ENCODE assay signal across 18 cellular contexts in genomic region chr2:174586896-174587295, GRCh38. TPM values are rescaled to one million over a fixed set of nuclear protein-coding genes. Genes with fewer than 3 reads are reported as not detected.
A peak's percentile ranks its signal among the peaks of the same experiment; 100 is the strongest.
DNase-seq lines count a peak whose midpoint lies in the region; ATAC-seq and TF ChIP-seq lines count a peak whose summit lies in the region.
"Had no signal": no experiment of that assay in that cellular context is flagged by ENCODE, and none has a peak within 500 bp of the region (broad histone marks: within the 10 kb centered on the region; RNA-seq: fewer than 3 reads in every experiment).

No MANE protein-coding gene starts in this region.

- H3K36me3 Mint-ChIP-seq in CD8-positive, alpha-beta memory T cell: peaks cover 4 to 91% (median 19%) of the 10 kb centered on the region in 3 donors
- H3K36me3 Mint-ChIP-seq in chondrocyte (ENCODE audit: low read depth): peaks cover 12% of the 10 kb centered on the region
- no peaks in the 10 kb centered on the region for H3K36me3 Mint-ChIP-seq in type B pancreatic cell

- H3K27me3 Mint-ChIP-seq in CD8-positive, alpha-beta memory T cell: peaks cover 0 to 1% of the 10 kb centered on the region in 2 donors
- no peaks in the 10 kb centered on the region for H3K27me3 Mint-ChIP-seq in chondrocyte (ENCODE audit: low read depth)
- H3K27me3 Mint-ChIP-seq in type B pancreatic cell: no peaks in the 10 kb centered on the region

- ATAC-seq in HG03565 (IDR thresholded peaks at IDR 0.05; ENCODE audit: unreplicated experiment): no peak
- ATAC-seq: mucosa of descending colon had no signal

- no peaks in the 10 kb centered on the region for H3K9me3 ChIP-seq in CD8-positive, alpha-beta memory T cell (ENCODE audit: low read length)
- H3K9me3 ChIP-seq in KOPT-K1 (ENCODE audit: insufficient read depth, low read length, poor library complexity, severe bottlenecking) (no peaks in the 10 kb centered on the region), neutrophil (no peaks in the 10 kb centered on the region), esophagus squamous epithelium (no peaks in the 10 kb centered on the region)
- H3K9me3 ChIP-seq: colonic mucosa, mucosa of descending colon, SJSA1 had no signal

- peaks cover 64% of the 10 kb centered on the region for H3K36me3 ChIP-seq in CD8-positive, alpha-beta memory T cell (ENCODE audit: insufficient read depth, low read length)
- H3K36me3 ChIP-seq in KOPT-K1 (ENCODE audit: insufficient read depth, low read length): peaks cover 67% of the 10 kb centered on the region
- H3K36me3 ChIP-seq in neutrophil: peaks cover 77% of the 10 kb centered on the region
- H3K36me3 ChIP-seq in esophagus squamous epithelium: peaks cover 0 to 19% (median 0%) of the 10 kb centered on the region in 3 donors
- H3K36me3 ChIP-seq: colonic mucosa had no signal

- TF ChIP-seq CTCF in chondrocyte (IDR thresholded peaks at IDR 0.05) (no peak), neutrophil (IDR thresholded peaks at IDR 0.05) (no peak), type B pancreatic cell (conservative IDR thresholded peaks at IDR 0.05) (no peak), esophagus squamous epithelium (IDR thresholded peaks at IDR 0.05) (no peak)

- H3K27ac Mint-ChIP-seq in CD8-positive, alpha-beta memory T cell: peak overlapping the region; percentile 83 to 99 (median 96)
- H3K27ac Mint-ChIP-seq in chondrocyte (ENCODE audit: unreplicated experiment) (peak overlapping the region; percentile 27), type B pancreatic cell (no peak overlapping the region)

- H3K9me3 Mint-ChIP-seq in CD8-positive, alpha-beta memory T cell: no peaks in the 10 kb centered on the region
- no peaks in the 10 kb centered on the region for H3K9me3 Mint-ChIP-seq in chondrocyte (ENCODE audit: low read depth)
- no peaks in the 10 kb centered on the region for H3K9me3 Mint-ChIP-seq in type B pancreatic cell

- CTCF ChIA-PET in CD8-positive, alpha-beta memory T cell (lab: Charles Lee): interaction anchor here (0.6 to 1.8 kb wide), 5 partner anchors 9 to 101 kb away, joined by 3 to 12 read pairs (median 6); partner anchors contain the start of gene WIPF1

- H3K27ac ChIP-seq in CD8-positive, alpha-beta memory T cell (ENCODE audit: low read depth, low read length): no peak overlapping the region
- H3K27ac ChIP-seq in KOPT-K1 (ENCODE audit: low read depth, low read length, poor library complexity, severe bottlenecking) (peak overlapping the region; percentile 29), neutrophil (peak overlapping the region; percentile 65), esophagus squamous epithelium (no peak overlapping the region)
- H3K27ac ChIP-seq: colonic mucosa, SJSA1 had no signal

- WGBS in esophagus squamous epithelium, 2 donors: 78 to 85% methylated on average over 4 of the region's 4 CpGs

- POLR2A ChIA-PET in CD8-positive, alpha-beta memory T cell (lab: Charles Lee): interaction anchor here (1.1 kb wide), 1 partner anchor 13 kb away, joined by 3 read pairs; no protein-coding TSS in a partner anchor

- H3K4me3 Mint-ChIP-seq in CD8-positive, alpha-beta memory T cell: peak overlapping the region; percentile 70 to 87 (median 84)
- H3K4me3 Mint-ChIP-seq in chondrocyte (ENCODE audit: unreplicated experiment) (no peak overlapping the region), type B pancreatic cell (no peak overlapping the region)

- H3K4me3 ChIP-seq in CD8-positive, alpha-beta memory T cell (ENCODE audit: low read length): no peak overlapping the region
- H3K4me3 ChIP-seq in neutrophil (ENCODE audit: low read depth in 1 of 2, low read length in 1 of 2) (no peak overlapping the region), esophagus squamous epithelium (no peak overlapping the region)
- H3K4me3 ChIP-seq: colonic mucosa, mucosa of descending colon, SJSA1 had no signal

- intact Hi-C loops in esophagus squamous epithelium (cut with DNase I): no loop called here

- H3K4me1 Mint-ChIP-seq in CD8-positive, alpha-beta memory T cell: peaks cover 88 to 100% (median 99%) of the 10 kb centered on the region in 3 donors
- H3K4me1 Mint-ChIP-seq in chondrocyte (ENCODE audit: low read depth) (peaks cover 41% of the 10 kb centered on the region), type B pancreatic cell (ENCODE audit: unreplicated experiment) (peaks cover 31% of the 10 kb centered on the region)

- no peak for DNase-seq in CD8-positive, alpha-beta memory T cell
- DNase-seq in chondrocyte (ENCODE audit: low spot score) (no peak), occipital lobe (lab: John Stamatoyannopoulos, UW) (no peak), type B pancreatic cell (ENCODE audit: extremely low spot score, unreplicated experiment) (no peak), esophagus squamous epithelium (lab: John Stamatoyannopoulos, UW) (no peak)
- DNase-seq: activated CD8-positive, alpha-beta memory T cell treated with anti-CD3 and anti-CD28 coated beads, Interleukin-2, amount 50 U/mL, for 48 hours; aorta; colonic mucosa; COR-L47; erythroblast; mucosa of descending colon; NCI-H1694; NCI-H446 treated with DMSO at 0.1 percent for 48 hours; stimulated activated CD4-positive, alpha-beta T cell treated with anti-CD3 and anti-CD28 coated beads, Interleukin-12 subunit alpha, Interleukin-12 subunit beta, amount 100 ng/mL, for 4 hours had no signal

- TF ChIP-seq POLR2A in esophagus squamous epithelium (IDR thresholded peaks at IDR 0.05): no peak

- H3K4me1 ChIP-seq in CD8-positive, alpha-beta memory T cell (ENCODE audit: insufficient read depth, low read length): peaks cover 95% of the 10 kb centered on the region
- H3K4me1 ChIP-seq in neutrophil (ENCODE audit: control insufficient read depth in 1 of 2, insufficient read depth in 1 of 2, low read depth in 1 of 2, low read length in 1 of 2): peaks cover 40 to 56% of the 10 kb centered on the region in 2 experiments
- H3K4me1 ChIP-seq in esophagus squamous epithelium: peaks cover 0 to 75% (median 3%) of the 10 kb centered on the region in 3 donors
- H3K4me1 ChIP-seq: colonic mucosa had no signal

- H3K27me3 ChIP-seq in CD8-positive, alpha-beta memory T cell (ENCODE audit: insufficient read depth, low read length, poor library complexity, severe bottlenecking): no peaks in the 10 kb centered on the region
- H3K27me3 ChIP-seq in neutrophil (no peaks in the 10 kb centered on the region), esophagus squamous epithelium (no peaks in the 10 kb centered on the region)
- H3K27me3 ChIP-seq: colonic mucosa, SJSA1 had no signal

RNA-seq across cellular contexts. Expression of gene WIPF1, which starts 10.7 kb away (rescaled TPM):
- total RNA-seq in CD8-positive, alpha-beta memory T cell: 100 to 1,000 TPM; 317 to 326 TPM
- polyA plus RNA-seq in CD8-positive, alpha-beta memory T cell: 200 TPM
- total RNA-seq in chondrocyte (60.0 to 68.9 TPM (median 61.8 TPM) in 3 replicates), occipital lobe (2.7 TPM), type B pancreatic cell (ENCODE audit: low replicate concordance) (7.0 and 19.2 TPM in 2 replicates), esophagus squamous epithelium (10 to 100 TPM in 1 of 4 donors, 1 to 10 TPM in 3; 2.2 to 17.5 (median 6.0) TPM)

Comparison
In these comparisons a context has a peak if more than half of its experiments do, and no peak if none do; other contexts are left out.
1. H3K27ac ChIP-seq: peak in KOPT-K1 (single experiment) and neutrophil (single experiment); none in CD8-positive, alpha-beta memory T cell (single experiment) and esophagus squamous epithelium (0 of 4).
2. H3K4me3 Mint-ChIP-seq: peak in CD8-positive, alpha-beta memory T cell (7 of 7); none in chondrocyte (single experiment) and type B pancreatic cell (single experiment).